1 cellular context compared by ENCODE assay signal in genomic region chr2:39778233-39778632, GRCh38.
TF ChIP-seq lines count a peak whose summit lies in the region.

No MANE protein-coding gene starts in this region.

TF ChIP-seq in GM12878, 131 proteins besides CTCF, POLR2A, EP300 and RAD21 (continued from another document):
- TF ChIP-seq ZNF687 (IDR thresholded peaks at IDR 0.05) = no peak
- TF ChIP-seq ZBTB40 (IDR thresholded peaks at IDR 0.05; ENCODE audit: borderline replicate concordance) = no peak
- no peak for TF ChIP-seq ZBTB4 (CRISPR knock-in tag; IDR thresholded peaks at IDR 0.05)
- no peak for TF ChIP-seq MTA3 (IDR thresholded peaks at IDR 0.05; ENCODE audit: borderline replicate concordance, low read length)
- no peak for TF ChIP-seq EED (IDR thresholded peaks at IDR 0.05; ENCODE audit: low read depth)
- TF ChIP-seq ZNF384 (IDR thresholded peaks at IDR 0.05; ENCODE audit: borderline replicate concordance, low read depth, low read length) = no peak
- TF ChIP-seq USF1 (IDR thresholded peaks at IDR 0.05; ENCODE audit: borderline replicate concordance, extremely low read length, insufficient read depth, low read depth, low read length) = no peak
- TF ChIP-seq CHD2 (IDR thresholded peaks at IDR 0.05; ENCODE audit: borderline replicate concordance, low read depth, low read length) = no peak
- TF ChIP-seq SP1 (IDR thresholded peaks at IDR 0.05; ENCODE audit: low read depth, low read length) = no peak
